In the genomic region with DNA sequence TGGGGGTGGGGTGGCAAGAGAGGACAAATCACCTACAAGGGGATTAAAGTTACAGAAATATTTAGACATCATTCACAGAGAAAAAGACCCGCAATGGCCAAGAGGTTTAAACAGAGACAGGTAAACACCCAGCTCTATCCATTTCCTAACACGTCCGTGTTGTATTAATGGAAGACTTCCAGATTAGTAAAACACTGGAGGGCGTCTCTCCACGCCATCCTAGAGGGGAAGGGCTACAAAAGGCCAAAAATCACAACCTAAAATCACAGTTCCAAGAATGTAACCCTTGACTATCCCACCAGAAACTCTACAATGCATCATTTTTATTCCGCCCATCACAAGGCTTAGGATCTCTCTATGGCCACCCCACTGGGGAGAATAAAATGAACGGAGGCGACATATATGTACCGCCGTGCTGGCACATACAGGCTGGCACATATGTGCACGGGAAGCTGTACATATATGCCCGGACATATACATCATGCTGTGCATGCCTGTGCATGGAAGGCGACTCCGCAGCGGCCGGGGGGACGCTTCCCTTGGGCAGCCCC, we compare ENCODE assay signal across 8 cellular contexts. TPM values are rescaled to one million over a fixed set of nuclear protein-coding genes. Genes with fewer than 3 reads are reported as not detected.
A peak's percentile ranks its signal among the peaks of the same experiment; 100 is the strongest.
DNase-seq lines count a peak whose midpoint lies in the region; ATAC-seq and TF ChIP-seq lines count a peak whose summit lies in the region.

No MANE protein-coding gene starts in this region.

- no peaks in the 10 kb centered on the region for H4K20me1 ChIP-seq in IMR-90 (ENCODE audit: insufficient read depth, low read length)

- H2AK9ac ChIP-seq in IMR-90 (replicated peaks; ENCODE audit: low read depth, low read length, poor library complexity) = no peak overlapping the region

- H3K9me3 ChIP-seq in IMR-90 (ENCODE audit: control insufficient read depth, insufficient read depth, low read length) = no peaks in the 10 kb centered on the region
- no peaks in the 10 kb centered on the region for H3K9me3 ChIP-seq in breast epithelium
- no peaks in the 10 kb centered on the region for H3K9me3 ChIP-seq in mesodermal cell (ENCODE audit: control insufficient read depth, low read length)

- no peak overlapping the region for H3K9ac ChIP-seq in IMR-90 (ENCODE audit: low read depth, low read length)

- H3K18ac ChIP-seq in IMR-90 (ENCODE audit: low read depth, low read length) = no peak overlapping the region

- POLR2A ChIA-PET in IMR-90 (lab: Charles Lee; ENCODE audit: unreplicated experiment) = no interaction called here

- no peak overlapping the region for H3K23ac ChIP-seq in IMR-90 (ENCODE audit: low read depth, low read length)

- TF ChIP-seq POLR2A in IMR-90 (IDR thresholded peaks at IDR 0.05; ENCODE audit: low read depth, low read length) = no peak
- TF ChIP-seq POLR2A in breast epithelium (IDR thresholded peaks at IDR 0.05) = no peak

- DNase-seq in IMR-90 (no peak), breast epithelium (ENCODE audit: low spot score in 2 of 2) (no peak), LoVo (ENCODE audit: low spot score) (no peak), dedifferentiated amniotic fluid mesenchymal stem cell (ENCODE audit: extremely low spot score) (no peak), NCI-H1048 (lab: John Stamatoyannopoulos, UW) (no peak), NCI-H510A treated with DMSO at 0.1 percent for 48 hours (lab: John Stamatoyannopoulos, UW) (no peak)

- H3K27me3 ChIP-seq in IMR-90 (ENCODE audit: control insufficient read depth, insufficient read depth, low read length) (peaks cover 2% of the 10 kb centered on the region), breast epithelium (no peaks in the 10 kb centered on the region)

- H3K9me1 ChIP-seq in IMR-90 (ENCODE audit: insufficient read depth, low read length) = no peaks in the 10 kb centered on the region

- H2BK120ac ChIP-seq in IMR-90 (ENCODE audit: low read depth, low read length) = no peak overlapping the region

- intact Hi-C loops in IMR-90 (cut with micrococcal nuclease) (no loop called here), breast epithelium (cut with DNase I; ENCODE audit: low total_unique reads) (no loop called here)

- no peak overlapping the region for H2BK15ac ChIP-seq in IMR-90 (ENCODE audit: low read depth, low read length)

- ATAC-seq in GM18907 (IDR thresholded peaks at IDR 0.05; ENCODE audit: unreplicated experiment) = peak; percentile 41
- peak; percentile 35 for ATAC-seq in IMR-90 (ENCODE audit: low read depth)

- no peaks in the 10 kb centered on the region for H3K4me1 ChIP-seq in IMR-90 (ENCODE audit: control insufficient read depth, insufficient read depth, low read length)
- H3K4me1 ChIP-seq in breast epithelium = no peaks in the 10 kb centered on the region
- H3K4me1 ChIP-seq in mesodermal cell (ENCODE audit: control insufficient read depth, insufficient read depth, low read length, poor library complexity, severe bottlenecking) = no peaks in the 10 kb centered on the region

- no peak overlapping the region for H2BK5ac ChIP-seq in IMR-90 (ENCODE audit: low read depth, low read length, poor library complexity, severe bottlenecking)

- H2AK5ac ChIP-seq in IMR-90 (ENCODE audit: low read depth, low read length) = no peak overlapping the region

- no peak overlapping the region for H2BK20ac ChIP-seq in IMR-90 (ENCODE audit: low read depth, low read length)

- peak overlapping the region; percentile 89 for H2AFZ ChIP-seq in IMR-90 (replicated peaks; ENCODE audit: low read length, poor library complexity)

- H3K36me3 ChIP-seq in IMR-90 (ENCODE audit: control insufficient read depth, insufficient read depth, low read length) (no peaks in the 10 kb centered on the region), breast epithelium (no peaks in the 10 kb centered on the region), mesodermal cell (ENCODE audit: control insufficient read depth, insufficient read depth, low read length) (no peaks in the 10 kb centered on the region)

- no peak overlapping the region for H3K4ac ChIP-seq in IMR-90 (ENCODE audit: low read depth, low read length)

- TF ChIP-seq CTCF in IMR-90 (conservative IDR thresholded peaks at IDR 0.05; ENCODE audit: low read depth, low read length) (no peak), breast epithelium (IDR thresholded peaks at IDR 0.05) (no peak)

- H3K56ac ChIP-seq in IMR-90 (ENCODE audit: extremely low read depth, insufficient read depth, low read length) = no peak overlapping the region

- dilution Hi-C loops in IMR-90 (cut with HindIII; ENCODE audit: low sequenced_read_pairs, unreplicated experiment) = no loop called here

- H3K4me3 ChIP-seq in IMR-90 (ENCODE audit: insufficient read depth, low read depth, low read length) (no peak overlapping the region), breast epithelium (peak overlapping the region; percentile 44 to 81 (median 72)), mesodermal cell (ENCODE audit: extremely low read depth, insufficient read depth, low read length, poor library complexity, severe bottlenecking) (peak overlapping the region; percentile 58)

- no peak overlapping the region for H3K27ac ChIP-seq in IMR-90 (ENCODE audit: insufficient read depth, low read length)
- H3K27ac ChIP-seq in breast epithelium = peak overlapping the region; percentile 77 to 90
- peak overlapping the region; percentile 79 for H3K27ac ChIP-seq in mesodermal cell (ENCODE audit: low read depth, low read length, severe bottlenecking)

- no peak overlapping the region for H4K91ac ChIP-seq in IMR-90 (ENCODE audit: insufficient read depth, low read depth, low read length)

- 0% methylated on average over 6 of the region's 17 CpGs; no CpG with 5 or more reads in 1 of the 2 experiments for WGBS in IMR-90 (ENCODE audit: extremely low coverage in 2 of 2, insufficient read length in 1 of 2), 2 experiments
- 3 to 8% methylated on average over 11 to 14 of the region's 17 CpGs for WGBS in mesodermal cell (ENCODE audit: insufficient coverage in 2 of 2), 2 experiments

- H4K5ac ChIP-seq in IMR-90 (ENCODE audit: low read depth, low read length) = no peak overlapping the region

- in situ Hi-C loops in IMR-90 (cut with MboI; ENCODE audit: low sequenced_read_pairs) = no loop called here

- H3K14ac ChIP-seq in IMR-90 (replicated peaks; ENCODE audit: low read depth, low read length) = no peak overlapping the region

- no peaks in the 10 kb centered on the region for H3K79me1 ChIP-seq in IMR-90 (ENCODE audit: low read depth in 1 of 2, low read length in 2 of 2)

- no TSS peak for BruUV-seq in IMR-90 (replicated peaks; lab: Mats Ljungman, UMichigan)

- H3K4me2 ChIP-seq in IMR-90 (ENCODE audit: low read depth, low read length) = peak overlapping the region; percentile 86; the same call in 1 of the 2 replicates

- no peak overlapping the region for H4K8ac ChIP-seq in IMR-90 (ENCODE audit: low read depth in 2 of 2, low read length in 2 of 2)

- TF ChIP-seq RAD21 in IMR-90 (IDR thresholded peaks at IDR 0.05; ENCODE audit: low read length) = no peak

- CTCF ChIA-PET in IMR-90 (lab: Yijun Ruan, JAX) = no interaction called here

TF ChIP-seq in IMR-90, 13 proteins besides CTCF, POLR2A, EP300 and RAD21:
- no peak for TF ChIP-seq FOS (IDR thresholded peaks at IDR 0.05; ENCODE audit: low read depth, low read length)
- no peak for TF ChIP-seq MXI1 (IDR thresholded peaks at IDR 0.05; ENCODE audit: borderline replicate concordance, low read depth, low read length)
- TF ChIP-seq RFX5 (IDR thresholded peaks at IDR 0.05; ENCODE audit: low read depth, low read length) = no peak

RNA-seq across cellular contexts. Expression of a gene that starts 0.8 kb away (rescaled TPM):
- total RNA-seq in IMR-90 (2012; rRNA removed) (under 0.01 TPM in 2 replicates), breast epithelium (10 to 100 TPM in 1 of 3 donors, 1 to 10 TPM in 2; 5.3 to 20.9 (median 5.9) TPM)
- under 0.01 and 0.05 TPM in 2 replicates for polyA plus RNA-seq in IMR-90 (2012; rRNA removed)
- polyA plus RNA-seq in IMR-90 (2012; cell fraction: cytosol; rRNA removed) = not detected in 2 replicates
- polyA plus RNA-seq in IMR-90 (2012; cell fraction: nucleus; rRNA removed; ENCODE audit: low replicate concordance) = 0.01 TPM in 2 replicates
- polyA plus RNA-seq in mesodermal cell (2013, experiment 1 of 2) = 2.3 TPM
- 4.1 TPM for polyA plus RNA-seq in mesodermal cell (2013, experiment 2 of 2)
